Comparison of ENCODE assay signal across 17 cellular contexts in genomic region chr12:83261998-83262397, GRCh38.
DNase-seq lines count a peak whose midpoint lies in the region; ATAC-seq and TF ChIP-seq lines count a peak whose summit lies in the region.
"Had no signal": no experiment of that assay in that cellular context is flagged by ENCODE, and none has a peak within 500 bp of the region (broad histone marks: within the 10 kb centered on the region; RNA-seq: fewer than 3 reads in every experiment).

No MANE protein-coding gene starts in this region.

- DNase-seq in OCI-M1 (lab: John Stamatoyannopoulos, UW): peak; percentile 29
- no peak for DNase-seq in epithelial cell of esophagus (ENCODE audit: low read depth)
- DNase-seq in GM13977 (ENCODE audit: low spot score): no peak
- DNase-seq in activated CD8-positive, alpha-beta memory T cell treated with anti-CD3 and anti-CD28 coated beads, Interleukin-2, amount 10 ng/mL, durations not matched to agents 7 days and 5 days: no peak
- no peak for DNase-seq in activated T-cell treated with anti-CD3 and anti-CD28 coated beads, Interleukin-2, amount 50 U/mL, for 48 hours
- no peak for DNase-seq in NOMO-1 (lab: John Stamatoyannopoulos, UW; ENCODE audit: unreplicated experiment in 2 of 2)
- DNase-seq: activated gamma-delta T cell treated with Interleukin-2 at 50 U/mL for 16 hours; aorta; left ventricle myocardium superior; NCI-H1930; NCI-H526; stimulated activated CD4-positive, alpha-beta T cell treated with anti-CD3 and anti-CD28 coated beads, Interleukin-2, amount 100 ng/mL, for 48 hours; T-helper 17 cell had no signal

- no peaks in the 10 kb centered on the region for H3K27me3 ChIP-seq in DOHH2 (ENCODE audit: control insufficient read depth, low read length)
- H3K27me3 ChIP-seq: gastroesophageal sphincter had no signal

- no peak overlapping the region for H3K4me3 Mint-ChIP-seq in activated CD8-positive, alpha-beta memory T cell treated with anti-CD3 and anti-CD28 coated beads, Interleukin-2, amount 10 ng/mL, durations not matched to agents 7 days and 5 days
- H3K4me3 Mint-ChIP-seq: T-helper 17 cell had no signal

- no peaks in the 10 kb centered on the region for H3K79me2 ChIP-seq in DOHH2 (ENCODE audit: control insufficient read depth, low read length)

- no peaks in the 10 kb centered on the region for H3K9me3 ChIP-seq in DOHH2 (ENCODE audit: control insufficient read depth, insufficient read depth, low read length)
- H3K9me3 ChIP-seq: gastroesophageal sphincter had no signal

- H3K4me3 ChIP-seq in DOHH2 (ENCODE audit: low read length) (no peak overlapping the region), epithelial cell of esophagus (ENCODE audit: low read length) (no peak overlapping the region)
- H3K4me3 ChIP-seq: gastroesophageal sphincter had no signal

- H3K4me1 Mint-ChIP-seq in activated CD8-positive, alpha-beta memory T cell treated with anti-CD3 and anti-CD28 coated beads, Interleukin-2, amount 10 ng/mL, durations not matched to agents 7 days and 5 days: no peaks in the 10 kb centered on the region
- H3K4me1 Mint-ChIP-seq: T-helper 17 cell had no signal

- no peaks in the 10 kb centered on the region for H3K9me2 ChIP-seq in DOHH2 (replicated peaks; ENCODE audit: control insufficient read depth, low read length)

- H3K27ac ChIP-seq in DOHH2 (ENCODE audit: low read depth, low read length): no peak overlapping the region
- H3K27ac ChIP-seq: gastroesophageal sphincter had no signal

- H3K36me3 Mint-ChIP-seq in activated CD8-positive, alpha-beta memory T cell treated with anti-CD3 and anti-CD28 coated beads, Interleukin-2, amount 10 ng/mL, durations not matched to agents 7 days and 5 days: no peaks in the 10 kb centered on the region

- H3K27me3 Mint-ChIP-seq in activated CD8-positive, alpha-beta memory T cell treated with anti-CD3 and anti-CD28 coated beads, Interleukin-2, amount 10 ng/mL, durations not matched to agents 7 days and 5 days: no peaks in the 10 kb centered on the region
- H3K27me3 Mint-ChIP-seq: T-helper 17 cell had no signal

- TF ChIP-seq CTCF in DOHH2 (IDR thresholded peaks at IDR 0.05; ENCODE audit: low read depth, low read length, poor library complexity, severe bottlenecking) (peak; percentile 26), epithelial cell of esophagus (IDR thresholded peaks at IDR 0.05; ENCODE audit: insufficient read depth, low read depth, low read length, missing control alignments) (peak; percentile 26), GM13977 (IDR thresholded peaks at IDR 0.05; ENCODE audit: extremely low read depth, insufficient read depth, missing control alignments) (no peak)

- H3K27ac Mint-ChIP-seq in activated CD8-positive, alpha-beta memory T cell treated with anti-CD3 and anti-CD28 coated beads, Interleukin-2, amount 10 ng/mL, durations not matched to agents 7 days and 5 days: no peak overlapping the region
- H3K27ac Mint-ChIP-seq: T-helper 17 cell had no signal

- CTCF ChIA-PET in activated CD8-positive, alpha-beta memory T cell treated with anti-CD3 and anti-CD28 coated beads, Interleukin-2, amount 10 ng/mL, durations not matched to agents 7 days and 5 days (lab: Charles Lee): interaction anchor here (1.3 kb wide), 1 partner anchor 576 kb away, joined by 4 read pairs; no protein-coding TSS in a partner anchor

- no peaks in the 10 kb centered on the region for H3K36me3 ChIP-seq in DOHH2 (ENCODE audit: control insufficient read depth, low read length)
- H3K36me3 ChIP-seq: gastroesophageal sphincter had no signal

- no peaks in the 10 kb centered on the region for H3K9me3 Mint-ChIP-seq in activated CD8-positive, alpha-beta memory T cell treated with anti-CD3 and anti-CD28 coated beads, Interleukin-2, amount 10 ng/mL, durations not matched to agents 7 days and 5 days (ENCODE audit: low read depth)

- H3F3A ChIP-seq in DOHH2 (ENCODE audit: control insufficient read depth, insufficient read depth): no peaks in the 10 kb centered on the region

- in situ Hi-C loops in GM13977 (cut with MboI; ENCODE audit: low pct_unique_long_range_greater_than_20kb, low sequenced_read_pairs, unreplicated experiment): no loop called here

- H3K4me2 ChIP-seq in DOHH2 (ENCODE audit: low read length): no peak overlapping the region

- H4K20me1 ChIP-seq in DOHH2 (ENCODE audit: control insufficient read depth, insufficient read depth, low read depth, low read length): no peaks in the 10 kb centered on the region

- peak; percentile 51 for ATAC-seq in HG02588 (IDR thresholded peaks at IDR 0.05; ENCODE audit: unreplicated experiment)
- ATAC-seq in activated CD8-positive, alpha-beta memory T cell treated with anti-CD3 and anti-CD28 coated beads, Interleukin-2, amount 10 ng/mL, durations not matched to agents 7 days and 5 days: no peak
- ATAC-seq: activated CD4-positive, CD25-positive, alpha-beta regulatory T cell treated with anti-CD3 and anti-CD28 coated beads, Interleukin-2, amount 50 U/mL, for 24 hours; gastroesophageal sphincter; left ventricle myocardium superior; T-helper 17 cell had no signal

- H3K4me1 ChIP-seq in DOHH2 (ENCODE audit: control insufficient read depth, low read length): no peaks in the 10 kb centered on the region
- H3K4me1 ChIP-seq: gastroesophageal sphincter had no signal
